Comparison of ENCODE assay signal across 2 cellular contexts in the genomic region with DNA sequence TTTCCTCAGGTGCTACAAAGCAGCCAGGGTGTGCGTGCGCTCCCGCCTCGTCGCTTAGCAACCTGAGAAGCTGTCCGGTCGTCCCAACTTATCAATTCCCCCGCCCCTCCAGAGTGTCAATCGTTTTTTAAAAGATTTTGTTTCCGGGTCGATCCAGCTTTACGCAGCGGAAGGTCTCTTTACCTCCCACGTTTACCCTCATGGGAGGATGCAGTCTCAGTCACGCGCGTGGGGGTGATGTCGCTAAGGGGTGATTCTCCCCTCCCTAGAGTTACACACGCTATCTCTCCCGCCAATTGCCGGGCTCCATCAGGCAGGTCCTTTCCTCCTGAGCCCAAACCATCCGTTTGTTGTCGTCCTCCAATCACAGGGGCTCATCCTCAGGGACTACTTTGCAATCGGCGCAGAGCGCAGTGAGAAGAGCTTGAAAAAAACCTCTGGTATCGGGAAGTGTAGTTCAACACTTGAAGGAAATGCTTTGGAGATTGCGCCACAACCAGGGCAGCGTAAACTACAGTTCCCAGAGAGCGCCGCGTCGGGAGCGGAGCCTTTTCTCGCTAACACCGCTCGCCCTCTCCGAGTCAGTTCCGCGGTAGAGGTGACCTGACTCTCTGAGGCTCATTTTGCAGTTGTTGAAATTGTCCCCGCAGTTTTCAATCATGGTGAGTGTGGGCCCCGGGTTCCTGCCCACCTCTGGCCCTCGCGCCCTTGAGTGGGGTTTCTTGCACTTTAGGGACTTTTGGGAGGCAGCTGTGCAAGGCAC.
TF ChIP-seq lines count a peak whose summit lies in the region.

Gene MDH1 (plus strand): TSS at position 579 of the 763 bp plus-strand sequence. CDS start 81 bp downstream, at position 660.
Gene WDPCP (minus strand): TSS at position 93 of the 763 bp plus-strand sequence. CDS start 206 bp downstream, outside the sequence.

TF ChIP-seq in HCT116, 20 proteins besides CTCF, POLR2A, EP300 and RAD21:
- TF ChIP-seq, protein P1, sequence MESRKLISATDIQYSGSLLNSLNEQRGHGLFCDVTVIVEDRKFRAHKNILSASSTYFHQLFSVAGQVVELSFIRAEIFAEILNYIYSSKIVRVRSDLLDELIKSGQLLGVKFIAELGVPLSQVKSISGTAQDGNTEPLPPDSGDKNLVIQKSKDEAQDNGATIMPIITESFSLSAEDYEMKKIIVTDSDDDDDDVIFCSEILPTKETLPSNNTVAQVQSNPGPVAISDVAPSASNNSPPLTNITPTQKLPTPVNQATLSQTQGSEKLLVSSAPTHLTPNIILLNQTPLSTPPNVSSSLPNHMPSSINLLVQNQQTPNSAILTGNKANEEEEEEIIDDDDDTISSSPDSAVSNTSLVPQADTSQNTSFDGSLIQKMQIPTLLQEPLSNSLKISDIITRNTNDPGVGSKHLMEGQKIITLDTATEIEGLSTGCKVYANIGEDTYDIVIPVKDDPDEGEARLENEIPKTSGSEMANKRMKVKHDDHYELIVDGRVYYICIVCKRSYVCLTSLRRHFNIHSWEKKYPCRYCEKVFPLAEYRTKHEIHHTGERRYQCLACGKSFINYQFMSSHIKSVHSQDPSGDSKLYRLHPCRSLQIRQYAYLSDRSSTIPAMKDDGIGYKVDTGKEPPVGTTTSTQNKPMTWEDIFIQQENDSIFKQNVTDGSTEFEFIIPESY (IDR thresholded peaks at IDR 0.05; ENCODE audit: extremely low read depth, insufficient replicate concordance, low read length): no peak
- TF ChIP-seq, protein P2, sequence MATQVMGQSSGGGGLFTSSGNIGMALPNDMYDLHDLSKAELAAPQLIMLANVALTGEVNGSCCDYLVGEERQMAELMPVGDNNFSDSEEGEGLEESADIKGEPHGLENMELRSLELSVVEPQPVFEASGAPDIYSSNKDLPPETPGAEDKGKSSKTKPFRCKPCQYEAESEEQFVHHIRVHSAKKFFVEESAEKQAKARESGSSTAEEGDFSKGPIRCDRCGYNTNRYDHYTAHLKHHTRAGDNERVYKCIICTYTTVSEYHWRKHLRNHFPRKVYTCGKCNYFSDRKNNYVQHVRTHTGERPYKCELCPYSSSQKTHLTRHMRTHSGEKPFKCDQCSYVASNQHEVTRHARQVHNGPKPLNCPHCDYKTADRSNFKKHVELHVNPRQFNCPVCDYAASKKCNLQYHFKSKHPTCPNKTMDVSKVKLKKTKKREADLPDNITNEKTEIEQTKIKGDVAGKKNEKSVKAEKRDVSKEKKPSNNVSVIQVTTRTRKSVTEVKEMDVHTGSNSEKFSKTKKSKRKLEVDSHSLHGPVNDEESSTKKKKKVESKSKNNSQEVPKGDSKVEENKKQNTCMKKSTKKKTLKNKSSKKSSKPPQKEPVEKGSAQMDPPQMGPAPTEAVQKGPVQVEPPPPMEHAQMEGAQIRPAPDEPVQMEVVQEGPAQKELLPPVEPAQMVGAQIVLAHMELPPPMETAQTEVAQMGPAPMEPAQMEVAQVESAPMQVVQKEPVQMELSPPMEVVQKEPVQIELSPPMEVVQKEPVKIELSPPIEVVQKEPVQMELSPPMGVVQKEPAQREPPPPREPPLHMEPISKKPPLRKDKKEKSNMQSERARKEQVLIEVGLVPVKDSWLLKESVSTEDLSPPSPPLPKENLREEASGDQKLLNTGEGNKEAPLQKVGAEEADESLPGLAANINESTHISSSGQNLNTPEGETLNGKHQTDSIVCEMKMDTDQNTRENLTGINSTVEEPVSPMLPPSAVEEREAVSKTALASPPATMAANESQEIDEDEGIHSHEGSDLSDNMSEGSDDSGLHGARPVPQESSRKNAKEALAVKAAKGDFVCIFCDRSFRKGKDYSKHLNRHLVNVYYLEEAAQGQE (IDR thresholded peaks at IDR 0.05; ENCODE audit: low read depth): no peak
- peak; percentile 45; the same call in 1 of the 2 replicates for TF ChIP-seq SRF (IDR thresholded peaks at IDR 0.05; ENCODE audit: low read depth)
- no peak for TF ChIP-seq EZH2phosphoT487 (IDR thresholded peaks at IDR 0.05; ENCODE audit: borderline replicate concordance)
- no peak for TF ChIP-seq EZH2 (IDR thresholded peaks at IDR 0.05)
- TF ChIP-seq FOSL1 (IDR thresholded peaks at IDR 0.05; ENCODE audit: low read depth): no peak
- peak; percentile 74 for TF ChIP-seq YY1 (IDR thresholded peaks at IDR 0.05; ENCODE audit: extremely low read depth, insufficient replicate concordance, low read depth, low read length)
- no peak; the same call in none of the 2 replicates for TF ChIP-seq SIN3A (IDR thresholded peaks at IDR 0.05; ENCODE audit: low read depth)
- peak; percentile 74 for TF ChIP-seq CBX3 (IDR thresholded peaks at IDR 0.05; ENCODE audit: low read depth)
- TF ChIP-seq ELF1 (IDR thresholded peaks at IDR 0.05; ENCODE audit: borderline replicate concordance, low read depth): peak; percentile 81
- TF ChIP-seq, protein P3, sequence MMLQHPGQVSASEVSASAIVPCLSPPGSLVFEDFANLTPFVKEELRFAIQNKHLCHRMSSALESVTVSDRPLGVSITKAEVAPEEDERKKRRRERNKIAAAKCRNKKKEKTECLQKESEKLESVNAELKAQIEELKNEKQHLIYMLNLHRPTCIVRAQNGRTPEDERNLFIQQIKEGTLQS (IDR thresholded peaks at IDR 0.05): no peak
- no peak for TF ChIP-seq ZFX (IDR thresholded peaks at IDR 0.05)
- peak; percentile 79 for TF ChIP-seq TCF7L2 (IDR thresholded peaks at IDR 0.05; ENCODE audit: borderline replicate concordance, extremely low read depth, insufficient read depth, insufficient read length)
- no peak for TF ChIP-seq ZNF274 (IDR thresholded peaks at IDR 0.05; ENCODE audit: low read depth, low read length)
- 0 out of 2 replicates have a peak, but pooled peaks have one; percentile 22 for TF ChIP-seq JUND (IDR thresholded peaks at IDR 0.05)
- TF ChIP-seq EGR1 (IDR thresholded peaks at IDR 0.05; ENCODE audit: low read depth): peak; percentile 72
- TF ChIP-seq CEBPB (IDR thresholded peaks at IDR 0.05; ENCODE audit: low read depth): peak; percentile 77
- TF ChIP-seq POLR2AphosphoS5 (IDR thresholded peaks at IDR 0.05; ENCODE audit: low read depth, low read length): peak; percentile 93
- TF ChIP-seq SP1 (IDR thresholded peaks at IDR 0.05; ENCODE audit: low read depth): peak; percentile 89
- TF ChIP-seq, protein P4, sequence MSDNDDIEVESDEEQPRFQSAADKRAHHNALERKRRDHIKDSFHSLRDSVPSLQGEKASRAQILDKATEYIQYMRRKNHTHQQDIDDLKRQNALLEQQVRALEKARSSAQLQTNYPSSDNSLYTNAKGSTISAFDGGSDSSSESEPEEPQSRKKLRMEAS (IDR thresholded peaks at IDR 0.05): peak; percentile 67

TF ChIP-seq in neural cell, 6 proteins besides CTCF, POLR2A, EP300 and RAD21:
- TF ChIP-seq, protein P2 (IDR thresholded peaks at IDR 0.05; ENCODE audit: borderline replicate concordance): peak; percentile 74
- TF ChIP-seq MXI1 (conservative IDR thresholded peaks at IDR 0.05; ENCODE audit: poor library complexity, severe bottlenecking) (peak; percentile 95), EZH2 (IDR thresholded peaks at IDR 0.05; ENCODE audit: borderline replicate concordance, insufficient read depth, low read length, poor library complexity, severe bottlenecking) (no peak), POLR2AphosphoS5 (IDR thresholded peaks at IDR 0.05) (peak; percentile 94), SMC3 (conservative IDR thresholded peaks at IDR 0.05; ENCODE audit: poor library complexity) (peak; percentile 45), TAF1 (IDR thresholded peaks at IDR 0.05; ENCODE audit: low read depth) (peak; percentile 89)
